1 cellular context compared by ENCODE assay signal in the genomic region with DNA sequence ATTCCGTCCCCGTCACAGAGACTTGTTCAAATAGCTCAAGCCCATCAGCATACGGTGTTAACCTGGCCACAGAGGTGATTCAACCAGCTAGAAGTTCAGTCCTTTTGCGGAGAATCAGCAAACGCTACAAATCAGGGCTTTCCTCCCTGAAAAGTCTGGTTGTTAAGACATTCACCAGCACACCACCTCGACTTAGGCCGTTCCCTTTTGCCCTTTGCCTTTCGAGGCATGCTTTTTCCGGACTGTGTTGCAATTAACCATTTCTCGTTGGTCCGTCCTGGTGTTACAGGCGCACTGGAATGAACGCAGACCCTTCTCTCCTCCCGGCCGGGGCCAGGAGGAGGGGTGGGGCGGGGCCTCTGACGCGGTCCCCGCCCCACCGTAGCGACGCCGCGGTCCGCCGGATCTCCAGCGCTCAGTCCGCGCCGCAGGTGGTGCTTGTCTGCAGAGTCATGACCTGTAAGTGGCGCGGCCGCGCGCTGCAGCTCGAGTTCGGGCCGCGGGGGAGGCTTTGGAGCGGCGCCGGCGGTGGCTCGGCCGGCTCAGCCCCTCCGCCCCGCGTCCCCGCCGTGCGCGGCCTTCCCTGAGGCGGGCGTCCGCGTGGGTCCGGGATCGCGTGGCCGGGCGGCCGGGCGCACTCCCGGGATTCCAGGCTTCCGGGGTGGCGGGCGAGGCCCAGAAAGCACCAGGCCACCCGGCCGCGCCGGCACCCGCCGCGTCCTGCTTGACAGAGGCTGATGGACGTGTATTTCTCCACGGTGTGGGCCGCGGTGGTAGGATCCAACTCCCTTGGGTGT.
TF ChIP-seq lines count a peak whose summit lies in the region.

A gene with protein sequence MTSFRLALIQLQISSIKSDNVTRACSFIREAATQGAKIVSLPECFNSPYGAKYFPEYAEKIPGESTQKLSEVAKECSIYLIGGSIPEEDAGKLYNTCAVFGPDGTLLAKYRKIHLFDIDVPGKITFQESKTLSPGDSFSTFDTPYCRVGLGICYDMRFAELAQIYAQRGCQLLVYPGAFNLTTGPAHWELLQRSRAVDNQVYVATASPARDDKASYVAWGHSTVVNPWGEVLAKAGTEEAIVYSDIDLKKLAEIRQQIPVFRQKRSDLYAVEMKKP (plus strand): TSS at position 418 of the 797 bp plus-strand sequence. CDS start 35 bp downstream, at position 453.

TF ChIP-seq in K562, 482 proteins besides CTCF, POLR2A, EP300 and RAD21 (continued from another document and continues in another):
- TF ChIP-seq POLR2H (tag; IDR thresholded peaks at IDR 0.05; ENCODE audit: low read depth) = peak; percentile 37; the same call in 1 of the 2 replicates
- TF ChIP-seq MEIS2 (IDR thresholded peaks at IDR 0.05; ENCODE audit: partially characterized antibody) = no peak
- TF ChIP-seq, protein P1, sequence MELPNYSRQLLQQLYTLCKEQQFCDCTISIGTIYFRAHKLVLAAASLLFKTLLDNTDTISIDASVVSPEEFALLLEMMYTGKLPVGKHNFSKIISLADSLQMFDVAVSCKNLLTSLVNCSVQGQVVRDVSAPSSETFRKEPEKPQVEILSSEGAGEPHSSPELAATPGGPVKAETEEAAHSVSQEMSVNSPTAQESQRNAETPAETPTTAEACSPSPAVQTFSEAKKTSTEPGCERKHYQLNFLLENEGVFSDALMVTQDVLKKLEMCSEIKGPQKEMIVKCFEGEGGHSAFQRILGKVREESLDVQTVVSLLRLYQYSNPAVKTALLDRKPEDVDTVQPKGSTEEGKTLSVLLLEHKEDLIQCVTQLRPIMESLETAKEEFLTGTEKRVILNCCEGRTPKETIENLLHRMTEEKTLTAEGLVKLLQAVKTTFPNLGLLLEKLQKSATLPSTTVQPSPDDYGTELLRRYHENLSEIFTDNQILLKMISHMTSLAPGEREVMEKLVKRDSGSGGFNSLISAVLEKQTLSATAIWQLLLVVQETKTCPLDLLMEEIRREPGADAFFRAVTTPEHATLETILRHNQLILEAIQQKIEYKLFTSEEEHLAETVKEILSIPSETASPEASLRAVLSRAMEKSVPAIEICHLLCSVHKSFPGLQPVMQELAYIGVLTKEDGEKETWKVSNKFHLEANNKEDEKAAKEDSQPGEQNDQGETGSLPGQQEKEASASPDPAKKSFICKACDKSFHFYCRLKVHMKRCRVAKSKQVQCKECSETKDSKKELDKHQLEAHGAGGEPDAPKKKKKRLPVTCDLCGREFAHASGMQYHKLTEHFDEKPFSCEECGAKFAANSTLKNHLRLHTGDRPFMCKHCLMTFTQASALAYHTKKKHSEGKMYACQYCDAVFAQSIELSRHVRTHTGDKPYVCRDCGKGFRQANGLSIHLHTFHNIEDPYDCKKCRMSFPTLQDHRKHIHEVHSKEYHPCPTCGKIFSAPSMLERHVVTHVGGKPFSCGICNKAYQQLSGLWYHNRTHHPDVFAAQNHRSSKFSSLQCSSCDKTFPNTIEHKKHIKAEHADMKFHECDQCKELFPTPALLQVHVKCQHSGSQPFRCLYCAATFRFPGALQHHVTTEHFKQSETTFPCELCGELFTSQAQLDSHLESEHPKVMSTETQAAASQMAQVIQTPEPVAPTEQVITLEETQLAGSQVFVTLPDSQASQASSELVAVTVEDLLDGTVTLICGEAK (IDR thresholded peaks at IDR 0.05) = no peak
- TF ChIP-seq, protein P1 (CRISPR knock-in tag; IDR thresholded peaks at IDR 0.05) = no peak
- no peak for TF ChIP-seq ZNF589 (CRISPR knock-in tag; IDR thresholded peaks at IDR 0.05; ENCODE audit: low read depth)
- TF ChIP-seq NFE2 (IDR thresholded peaks at IDR 0.05; ENCODE audit: low read depth) = peak; percentile 59
- TF ChIP-seq PHTF2 (CRISPR knock-in tag; IDR thresholded peaks at IDR 0.05) = no peak
- TF ChIP-seq, protein P2, sequence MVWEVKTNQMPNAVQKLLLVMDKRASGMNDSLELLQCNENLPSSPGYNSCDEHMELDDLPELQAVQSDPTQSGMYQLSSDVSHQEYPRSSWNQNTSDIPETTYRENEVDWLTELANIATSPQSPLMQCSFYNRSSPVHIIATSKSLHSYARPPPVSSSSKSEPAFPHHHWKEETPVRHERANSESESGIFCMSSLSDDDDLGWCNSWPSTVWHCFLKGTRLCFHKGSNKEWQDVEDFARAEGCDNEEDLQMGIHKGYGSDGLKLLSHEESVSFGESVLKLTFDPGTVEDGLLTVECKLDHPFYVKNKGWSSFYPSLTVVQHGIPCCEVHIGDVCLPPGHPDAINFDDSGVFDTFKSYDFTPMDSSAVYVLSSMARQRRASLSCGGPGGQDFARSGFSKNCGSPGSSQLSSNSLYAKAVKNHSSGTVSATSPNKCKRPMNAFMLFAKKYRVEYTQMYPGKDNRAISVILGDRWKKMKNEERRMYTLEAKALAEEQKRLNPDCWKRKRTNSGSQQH (CRISPR knock-in tag; IDR thresholded peaks at IDR 0.05) = 0 out of 2 replicates have a peak, but pooled peaks have one; percentile 18
- TF ChIP-seq ZNF253 (CRISPR knock-in tag; conservative IDR thresholded peaks at IDR 0.05) = no peak
- TF ChIP-seq, protein P3, sequence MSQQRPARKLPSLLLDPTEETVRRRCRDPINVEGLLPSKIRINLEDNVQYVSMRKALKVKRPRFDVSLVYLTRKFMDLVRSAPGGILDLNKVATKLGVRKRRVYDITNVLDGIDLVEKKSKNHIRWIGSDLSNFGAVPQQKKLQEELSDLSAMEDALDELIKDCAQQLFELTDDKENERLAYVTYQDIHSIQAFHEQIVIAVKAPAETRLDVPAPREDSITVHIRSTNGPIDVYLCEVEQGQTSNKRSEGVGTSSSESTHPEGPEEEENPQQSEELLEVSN (IDR thresholded peaks at IDR 0.05; ENCODE audit: borderline replicate concordance in 1 of 2, extremely low read depth in 1 of 2, insufficient read depth in 1 of 2, insufficient read length in 1 of 2, low read depth in 1 of 2, low read length in 1 of 2, poor library complexity in 1 of 2, severe bottlenecking in 1 of 2) = peak; percentile 46 to 64
- no peak for TF ChIP-seq ZNF134 (CRISPR knock-in tag; conservative IDR thresholded peaks at IDR 0.05)
- TF ChIP-seq ZBTB7A (IDR thresholded peaks at IDR 0.05; ENCODE audit: borderline replicate concordance, control insufficient read depth, low read depth, low read length) = peak; percentile 62; the same call in 1 of the 2 replicates
- TF ChIP-seq, protein P4, sequence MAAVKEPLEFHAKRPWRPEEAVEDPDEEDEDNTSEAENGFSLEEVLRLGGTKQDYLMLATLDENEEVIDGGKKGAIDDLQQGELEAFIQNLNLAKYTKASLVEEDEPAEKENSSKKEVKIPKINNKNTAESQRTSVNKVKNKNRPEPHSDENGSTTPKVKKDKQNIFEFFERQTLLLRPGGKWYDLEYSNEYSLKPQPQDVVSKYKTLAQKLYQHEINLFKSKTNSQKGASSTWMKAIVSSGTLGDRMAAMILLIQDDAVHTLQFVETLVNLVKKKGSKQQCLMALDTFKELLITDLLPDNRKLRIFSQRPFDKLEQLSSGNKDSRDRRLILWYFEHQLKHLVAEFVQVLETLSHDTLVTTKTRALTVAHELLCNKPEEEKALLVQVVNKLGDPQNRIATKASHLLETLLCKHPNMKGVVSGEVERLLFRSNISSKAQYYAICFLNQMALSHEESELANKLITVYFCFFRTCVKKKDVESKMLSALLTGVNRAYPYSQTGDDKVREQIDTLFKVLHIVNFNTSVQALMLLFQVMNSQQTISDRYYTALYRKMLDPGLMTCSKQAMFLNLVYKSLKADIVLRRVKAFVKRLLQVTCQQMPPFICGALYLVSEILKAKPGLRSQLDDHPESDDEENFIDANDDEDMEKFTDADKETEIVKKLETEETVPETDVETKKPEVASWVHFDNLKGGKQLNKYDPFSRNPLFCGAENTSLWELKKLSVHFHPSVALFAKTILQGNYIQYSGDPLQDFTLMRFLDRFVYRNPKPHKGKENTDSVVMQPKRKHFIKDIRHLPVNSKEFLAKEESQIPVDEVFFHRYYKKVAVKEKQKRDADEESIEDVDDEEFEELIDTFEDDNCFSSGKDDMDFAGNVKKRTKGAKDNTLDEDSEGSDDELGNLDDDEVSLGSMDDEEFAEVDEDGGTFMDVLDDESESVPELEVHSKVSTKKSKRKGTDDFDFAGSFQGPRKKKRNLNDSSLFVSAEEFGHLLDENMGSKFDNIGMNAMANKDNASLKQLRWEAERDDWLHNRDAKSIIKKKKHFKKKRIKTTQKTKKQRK (IDR thresholded peaks at IDR 0.05; ENCODE audit: borderline replicate concordance, low read depth, low read length) = no peak
- TF ChIP-seq, protein P5, sequence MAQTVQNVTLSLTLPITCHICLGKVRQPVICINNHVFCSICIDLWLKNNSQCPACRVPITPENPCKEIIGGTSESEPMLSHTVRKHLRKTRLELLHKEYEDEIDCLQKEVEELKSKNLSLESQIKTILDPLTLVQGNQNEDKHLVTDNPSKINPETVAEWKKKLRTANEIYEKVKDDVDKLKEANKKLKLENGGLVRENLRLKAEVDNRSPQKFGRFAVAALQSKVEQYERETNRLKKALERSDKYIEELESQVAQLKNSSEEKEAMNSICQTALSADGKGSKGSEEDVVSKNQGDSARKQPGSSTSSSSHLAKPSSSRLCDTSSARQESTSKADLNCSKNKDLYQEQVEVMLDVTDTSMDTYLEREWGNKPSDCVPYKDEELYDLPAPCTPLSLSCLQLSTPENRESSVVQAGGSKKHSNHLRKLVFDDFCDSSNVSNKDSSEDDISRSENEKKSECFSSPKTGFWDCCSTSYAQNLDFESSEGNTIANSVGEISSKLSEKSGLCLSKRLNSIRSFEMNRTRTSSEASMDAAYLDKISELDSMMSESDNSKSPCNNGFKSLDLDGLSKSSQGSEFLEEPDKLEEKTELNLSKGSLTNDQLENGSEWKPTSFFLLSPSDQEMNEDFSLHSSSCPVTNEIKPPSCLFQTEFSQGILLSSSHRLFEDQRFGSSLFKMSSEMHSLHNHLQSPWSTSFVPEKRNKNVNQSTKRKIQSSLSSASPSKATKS (CRISPR knock-in tag; IDR thresholded peaks at IDR 0.05) = no peak
- TF ChIP-seq, protein P6, sequence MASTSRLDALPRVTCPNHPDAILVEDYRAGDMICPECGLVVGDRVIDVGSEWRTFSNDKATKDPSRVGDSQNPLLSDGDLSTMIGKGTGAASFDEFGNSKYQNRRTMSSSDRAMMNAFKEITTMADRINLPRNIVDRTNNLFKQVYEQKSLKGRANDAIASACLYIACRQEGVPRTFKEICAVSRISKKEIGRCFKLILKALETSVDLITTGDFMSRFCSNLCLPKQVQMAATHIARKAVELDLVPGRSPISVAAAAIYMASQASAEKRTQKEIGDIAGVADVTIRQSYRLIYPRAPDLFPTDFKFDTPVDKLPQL (IDR thresholded peaks at IDR 0.05; ENCODE audit: extremely low read depth, insufficient read length) = no peak
- TF ChIP-seq, protein P7, sequence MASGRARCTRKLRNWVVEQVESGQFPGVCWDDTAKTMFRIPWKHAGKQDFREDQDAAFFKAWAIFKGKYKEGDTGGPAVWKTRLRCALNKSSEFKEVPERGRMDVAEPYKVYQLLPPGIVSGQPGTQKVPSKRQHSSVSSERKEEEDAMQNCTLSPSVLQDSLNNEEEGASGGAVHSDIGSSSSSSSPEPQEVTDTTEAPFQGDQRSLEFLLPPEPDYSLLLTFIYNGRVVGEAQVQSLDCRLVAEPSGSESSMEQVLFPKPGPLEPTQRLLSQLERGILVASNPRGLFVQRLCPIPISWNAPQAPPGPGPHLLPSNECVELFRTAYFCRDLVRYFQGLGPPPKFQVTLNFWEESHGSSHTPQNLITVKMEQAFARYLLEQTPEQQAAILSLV (tag; IDR thresholded peaks at IDR 0.05) = no peak
- peak; percentile 68 for TF ChIP-seq ZFX (CRISPR knock-in tag; IDR thresholded peaks at IDR 0.05)
- TF ChIP-seq, protein P8, sequence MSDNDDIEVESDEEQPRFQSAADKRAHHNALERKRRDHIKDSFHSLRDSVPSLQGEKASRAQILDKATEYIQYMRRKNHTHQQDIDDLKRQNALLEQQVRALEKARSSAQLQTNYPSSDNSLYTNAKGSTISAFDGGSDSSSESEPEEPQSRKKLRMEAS (CRISPR knock-in tag; IDR thresholded peaks at IDR 0.05) = no peak
- peak; percentile 82 for TF ChIP-seq CCNT2 (IDR thresholded peaks at IDR 0.05; ENCODE audit: borderline replicate concordance, extremely low read depth, insufficient read length, low read depth, low read length)
- no peak for TF ChIP-seq XRCC5 (IDR thresholded peaks at IDR 0.05; ENCODE audit: low read depth, low read length)
- TF ChIP-seq, protein P9, sequence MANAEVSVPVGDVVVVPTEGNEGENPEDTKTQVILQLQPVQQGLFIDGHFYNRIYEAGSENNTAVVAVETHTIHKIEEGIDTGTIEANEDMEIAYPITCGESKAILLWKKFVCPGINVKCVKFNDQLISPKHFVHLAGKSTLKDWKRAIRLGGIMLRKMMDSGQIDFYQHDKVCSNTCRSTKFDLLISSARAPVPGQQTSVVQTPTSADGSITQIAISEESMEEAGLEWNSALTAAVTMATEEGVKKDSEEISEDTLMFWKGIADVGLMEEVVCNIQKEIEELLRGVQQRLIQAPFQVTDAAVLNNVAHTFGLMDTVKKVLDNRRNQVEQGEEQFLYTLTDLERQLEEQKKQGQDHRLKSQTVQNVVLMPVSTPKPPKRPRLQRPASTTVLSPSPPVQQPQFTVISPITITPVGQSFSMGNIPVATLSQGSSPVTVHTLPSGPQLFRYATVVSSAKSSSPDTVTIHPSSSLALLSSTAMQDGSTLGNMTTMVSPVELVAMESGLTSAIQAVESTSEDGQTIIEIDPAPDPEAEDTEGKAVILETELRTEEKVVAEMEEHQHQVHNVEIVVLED (CRISPR knock-in tag; IDR thresholded peaks at IDR 0.05) = peak; percentile 34; the same call in 1 of the 2 replicates
- no peak for TF ChIP-seq FOXA1 (IDR thresholded peaks at IDR 0.05; ENCODE audit: borderline replicate concordance)
- no peak; the same call in 1 of the 2 replicates for TF ChIP-seq CREB1 (IDR thresholded peaks at IDR 0.05)
- 0 out of 2 replicates have a peak, but pooled peaks have one; percentile 14 for TF ChIP-seq CREB1 (CRISPR knock-in tag; IDR thresholded peaks at IDR 0.05)
